ENCODE assay signal across 13 cellular contexts in the genomic region with DNA sequence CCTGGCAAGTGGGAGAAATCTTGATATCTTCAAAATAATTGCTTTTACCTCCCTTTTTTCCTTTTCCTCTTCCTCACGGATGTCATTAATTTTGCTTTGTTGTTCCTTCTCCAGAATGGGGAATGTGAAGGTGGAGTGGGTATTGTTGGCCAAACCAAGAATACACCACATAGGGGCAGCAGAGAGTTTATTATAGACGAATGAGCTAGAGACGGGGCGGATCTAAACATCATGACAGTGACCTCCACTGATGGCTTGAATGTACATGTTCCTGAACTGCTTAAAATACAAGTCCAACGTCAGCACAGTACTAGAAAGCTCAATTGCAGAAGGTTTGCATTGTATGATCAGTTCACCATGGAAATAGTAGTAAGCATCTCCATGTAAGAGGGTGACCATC.
DNase-seq lines count a peak whose midpoint lies in the region; ATAC-seq, FAIRE-seq and TF ChIP-seq lines count a peak whose summit lies in the region.
"Had no signal": no experiment of that assay in that cellular context is flagged by ENCODE, and none has a peak within 500 bp of the region (broad histone marks: within the 10 kb centered on the region; RNA-seq: fewer than 3 reads in every experiment).

No MANE protein-coding gene starts in this region.

- WGBS in K562 (ENCODE audit: insufficient coverage, low coverage, missing lambda C conversion rate): 0% methylated on average over 5 of the region's 5 CpGs

- TF ChIP-seq POLR2A in K562 (conservative IDR thresholded peaks at IDR 0.05): no peak

- no peaks in the 10 kb centered on the region for H3K9me1 ChIP-seq in K562 (ENCODE audit: control insufficient read depth, insufficient read depth, low read length)

- BruUV-seq in K562 (replicated peaks; lab: Mats Ljungman, UMichigan): no TSS peak

- no peaks in the 10 kb centered on the region for H4K20me1 ChIP-seq in K562 (replicated peaks; ENCODE audit: control insufficient read depth, insufficient read depth, low read length)
- H4K20me1 ChIP-seq: BLaER1 had no signal

- no peak overlapping the region for H3K4me2 ChIP-seq in K562 (ENCODE audit: insufficient read depth, low read length)
- H3K4me2 ChIP-seq: BLaER1 had no signal

- in situ Hi-C loops in K562 (cut with MboI): no loop called here

- H3K79me2 ChIP-seq in K562 (ENCODE audit: control insufficient read depth, insufficient read depth, low read length): no peaks in the 10 kb centered on the region

- ATAC-seq in K562 (peak; percentile 80), HG03135 (IDR thresholded peaks at IDR 0.05; ENCODE audit: unreplicated experiment) (no peak), HG03439 (IDR thresholded peaks at IDR 0.05; ENCODE audit: unreplicated experiment) (no peak), HG02623 (IDR thresholded peaks at IDR 0.05; ENCODE audit: unreplicated experiment) (no peak)

- peak in 2 of 3 experiments; percentile 14 to 31; a peak in 1 of 6 replicates for TF ChIP-seq CTCF in K562 (IDR thresholded peaks at IDR 0.05 in 2 of 3, conservative IDR thresholded peaks at IDR 0.05 in 1 of 3; ENCODE audit: insufficient read depth in 2 of 3, low read depth in 1 of 3, low read length in 3 of 3)

- H3K27ac ChIP-seq in K562 (ENCODE audit: extremely low read depth, low read depth, low read length): no peak overlapping the region
- H3K27ac ChIP-seq: BLaER1, neutrophil had no signal

- no peak overlapping the region for H3K9ac ChIP-seq in K562 (ENCODE audit: insufficient read depth in 1 of 2, low read depth in 2 of 2, low read length in 2 of 2)
- H3K9ac ChIP-seq: BLaER1 had no signal

- TF ChIP-seq EP300 in Ishikawa (IDR thresholded peaks at IDR 0.05; ENCODE audit: borderline replicate concordance) (no peak), K562 (IDR thresholded peaks at IDR 0.05; ENCODE audit: low read length) (no peak)

- CTCF ChIA-PET in K562 (lab: Yijun Ruan, JAX; ENCODE audit: low intra/inter-chr PET ratio): no interaction called here

- H3K4me1 ChIP-seq in K562 (replicated peaks in 1 of 2; ENCODE audit: control insufficient read depth in 2 of 2, insufficient read depth in 2 of 2, low read length in 2 of 2): no peaks in the 10 kb centered on the region
- H3K4me1 ChIP-seq: BLaER1 had no signal

- peak; percentile 44 for FAIRE-seq in K562 (lab: Jason Lieb, UNC)
- FAIRE-seq: endothelial cell of umbilical vein had no signal

- H3K27me3 ChIP-seq in K562 (ENCODE audit: control insufficient read depth in 2 of 2, insufficient read depth in 2 of 2, low read length in 2 of 2): no peaks in the 10 kb centered on the region
- H3K27me3 ChIP-seq: BLaER1, neutrophil had no signal

- no peak overlapping the region for H3K4me3 ChIP-seq in K562
- H3K4me3 ChIP-seq: BLaER1 had no signal

- H3K36me3 ChIP-seq in K562 (ENCODE audit: control insufficient read depth, insufficient read depth, low read length): no peaks in the 10 kb centered on the region
- H3K36me3 ChIP-seq: BLaER1, neutrophil had no signal

- DNase-seq in NCI-H82 (lab: John Stamatoyannopoulos, UW): peak; percentile 67
- DNase-seq in NCI-H82 treated with DMSO at 0.1 percent for 48 hours (lab: John Stamatoyannopoulos, UW; ENCODE audit: unreplicated experiment): no peak
- peak; percentile 12 to 36 (median 22) for DNase-seq in K562 (ENCODE audit: extremely low read depth in 1 of 4, low spot score in 3 of 4)
- peak; percentile 33 for DNase-seq in pons (ENCODE audit: low spot score)
- DNase-seq: NCI-H1694 treated with DMSO at 0.1 percent for 48 hours; stimulated activated naive B cell treated with anti-CD40 and anti-IgM and Interleukin-4, amounts not matched to agents 10 μg/mL and 1 μg/mL and 100 μg/mL, for 72 hours had no signal

- no peak overlapping the region for H2AFZ ChIP-seq in K562 (ENCODE audit: low read depth, low read length)

- TF ChIP-seq RAD21 in Ishikawa (IDR thresholded peaks at IDR 0.05; ENCODE audit: low read depth): peak; percentile 37; the same call in 1 of the 2 replicates
- TF ChIP-seq RAD21 in K562 (CRISPR knock-in tag; conservative IDR thresholded peaks at IDR 0.05 in 1 of 2, IDR thresholded peaks at IDR 0.05 in 1 of 2): no peak

- no peaks in the 10 kb centered on the region for H3K9me3 ChIP-seq in K562 (replicated peaks; ENCODE audit: control insufficient read depth, insufficient read depth, low read depth, low read length)
- H3K9me3 ChIP-seq: BLaER1, neutrophil had no signal

- POLR2A ChIA-PET in K562 (lab: Yijun Ruan, JAX): no interaction called here

- intact Hi-C loops in K562 (cut with micrococcal nuclease): loop anchor here (10.0 kb wide), 1 partner anchor 114 kb away; no protein-coding TSS in a partner anchor

TF ChIP-seq in Ishikawa, 13 proteins besides CTCF, POLR2A, EP300 and RAD21 (continues in another document):
- TF ChIP-seq CEBPB (IDR thresholded peaks at IDR 0.05) (no peak), REST (IDR thresholded peaks at IDR 0.05; ENCODE audit: low read depth) (no peak), TEAD4 (IDR thresholded peaks at IDR 0.05) (no peak), TAF1 (IDR thresholded peaks at IDR 0.05; ENCODE audit: low read depth) (no peak), ZBTB7A (IDR thresholded peaks at IDR 0.05; ENCODE audit: low read depth) (no peak), USF1 (IDR thresholded peaks at IDR 0.05) (no peak), CREB1 (IDR thresholded peaks at IDR 0.05; ENCODE audit: low read depth) (no peak)

TF ChIP-seq in K562, 482 proteins besides CTCF, POLR2A, EP300 and RAD21:
- no peak for TF ChIP-seq PCBP2 (IDR thresholded peaks at IDR 0.05; ENCODE audit: low read depth, low read length, poor library complexity, severe bottlenecking)
- no peak for TF ChIP-seq KLF10 (CRISPR knock-in tag; IDR thresholded peaks at IDR 0.05)
- TF ChIP-seq CCNT2 (IDR thresholded peaks at IDR 0.05; ENCODE audit: borderline replicate concordance, extremely low read depth, insufficient read length, low read depth, low read length): no peak
- no peak for TF ChIP-seq TCFL5 (CRISPR knock-in tag; conservative IDR thresholded peaks at IDR 0.05)
- no peak for TF ChIP-seq GTF2A2 (tag; IDR thresholded peaks at IDR 0.05)
- no peak for TF ChIP-seq ZNF583 (CRISPR knock-in tag; IDR thresholded peaks at IDR 0.05)
- no peak for TF ChIP-seq BCOR (IDR thresholded peaks at IDR 0.05)
- no peak for TF ChIP-seq ZSCAN32 (CRISPR knock-in tag; IDR thresholded peaks at IDR 0.05)
- no peak for TF ChIP-seq ZNF263 (CRISPR knock-in tag; IDR thresholded peaks at IDR 0.05; ENCODE audit: borderline replicate concordance)
- TF ChIP-seq ZBTB7A (IDR thresholded peaks at IDR 0.05; ENCODE audit: borderline replicate concordance, control insufficient read depth, low read depth, low read length): no peak
- no peak for TF ChIP-seq LARP7 (IDR thresholded peaks at IDR 0.05)
- no peak for TF ChIP-seq KLF16 (IDR thresholded peaks at IDR 0.05)
- no peak for TF ChIP-seq ZNF740 (CRISPR knock-in tag; IDR thresholded peaks at IDR 0.05)
- TF ChIP-seq ZNF740 (tag; IDR thresholded peaks at IDR 0.05): no peak
- TF ChIP-seq, protein P1, sequence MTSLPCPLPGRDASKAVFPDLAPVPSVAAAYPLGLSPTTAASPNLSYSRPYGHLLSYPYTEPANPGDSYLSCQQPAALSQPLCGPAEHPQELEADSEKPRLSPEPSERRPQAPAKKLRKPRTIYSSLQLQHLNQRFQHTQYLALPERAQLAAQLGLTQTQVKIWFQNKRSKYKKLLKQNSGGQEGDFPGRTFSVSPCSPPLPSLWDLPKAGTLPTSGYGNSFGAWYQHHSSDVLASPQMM (CRISPR knock-in tag; IDR thresholded peaks at IDR 0.05): no peak
- no peak for TF ChIP-seq MXI1 (IDR thresholded peaks at IDR 0.05; ENCODE audit: low read depth, low read length)
- no peak for TF ChIP-seq ZNF639 (CRISPR knock-in tag; conservative IDR thresholded peaks at IDR 0.05 in 1 of 2, IDR thresholded peaks at IDR 0.05 in 1 of 2)
- TF ChIP-seq RFX7 (CRISPR knock-in tag; IDR thresholded peaks at IDR 0.05): no peak
- no peak for TF ChIP-seq SAFB (IDR thresholded peaks at IDR 0.05; ENCODE audit: borderline replicate concordance, low read depth, low read length)
- no peak for TF ChIP-seq ATF7 (IDR thresholded peaks at IDR 0.05)
